ENCODE assay signal across 8 cellular contexts in genomic region chr9:127347831-127348699, GRCh38. TPM values are rescaled to one million over a fixed set of nuclear protein-coding genes. Genes with fewer than 3 reads are reported as not detected.
A peak's percentile ranks its signal among the peaks of the same experiment; 100 is the strongest.
DNase-seq lines count a peak whose midpoint lies in the region; ATAC-seq and TF ChIP-seq lines count a peak whose summit lies in the region.

No MANE protein-coding gene starts in this region.

- H3K4me1 ChIP-seq in right atrium auricular region = peaks cover 0 to 9% of the 10 kb centered on the region in 2 donors
- H3K4me1 ChIP-seq in aorta (ENCODE audit: control insufficient read depth in 1 of 2, insufficient read depth in 2 of 2, low read length in 2 of 2) = peaks cover 0 to 2% of the 10 kb centered on the region in 2 donors
- no peaks in the 10 kb centered on the region for H3K4me1 ChIP-seq in HAP-1

- TF ChIP-seq CTCF in right atrium auricular region (IDR thresholded peaks at IDR 0.05) (peak in 1 of 2 donors; percentile 66), foreskin fibroblast (IDR thresholded peaks at IDR 0.05; ENCODE audit: low read depth, low read length) (peak; percentile 71)

- intact Hi-C loops in left cardiac atrium (cut with DNase I) = loop anchor here in 1 of 2 donors (2.0 to 5.0 kb wide), 2 partner anchors 36 to 133 kb away; no protein-coding TSS in a partner anchor
- intact Hi-C loops in aorta (cut with DNase I) = loop anchor here (5.0 kb wide), 1 partner anchor 131 kb away; no protein-coding TSS in a partner anchor

- peaks cover 9% of the 10 kb centered on the region for H3K36me3 ChIP-seq in right atrium auricular region
- H3K36me3 ChIP-seq in aorta (ENCODE audit: control insufficient read depth in 1 of 2, insufficient read depth in 2 of 2, low read length in 1 of 2) = peaks cover 0 to 2% of the 10 kb centered on the region in 2 donors
- H3K36me3 ChIP-seq in HAP-1 (replicated peaks) = peaks cover 9% of the 10 kb centered on the region

- H3K27me3 ChIP-seq in right atrium auricular region (no peaks in the 10 kb centered on the region), aorta (ENCODE audit: control insufficient read depth in 1 of 2, insufficient read depth in 2 of 2, low read length in 1 of 2) (no peaks in the 10 kb centered on the region), HAP-1 (ENCODE audit: low read depth) (no peaks in the 10 kb centered on the region)

- H3K4me3 ChIP-seq in right atrium auricular region (no peak overlapping the region), foreskin fibroblast (ENCODE audit: low read depth in 1 of 2, low read length in 2 of 2) (no peak overlapping the region), aorta (ENCODE audit: low read length in 2 of 2) (no peak overlapping the region), HAP-1 (no peak overlapping the region)

- no peak overlapping the region for H3K27ac ChIP-seq in right atrium auricular region
- H3K27ac ChIP-seq in aorta (ENCODE audit: low read depth in 1 of 2, low read length in 2 of 2) = no peak overlapping the region

- DNase-seq in left cardiac atrium (no peak), right atrium auricular region (ENCODE audit: low spot score) (no peak), RPMI7951 (ENCODE audit: low read depth) (peak; percentile 53), foreskin fibroblast (peak; percentile 66 to 73), aorta (no peak), HAP-1 (ENCODE audit: low spot score in 2 of 2) (no peak)

- in situ Hi-C loops in HAP-1 (cut with MboI; ENCODE audit: low sequenced_read_pairs) = no loop called here

- ATAC-seq in left cardiac atrium (peak; percentile 61 to 91), aorta (ENCODE audit: low FRiP score) (peak; percentile 71), HG02885 (IDR thresholded peaks at IDR 0.05; ENCODE audit: poor library complexity, unreplicated experiment) (no peak), HG02884 (IDR thresholded peaks at IDR 0.05; ENCODE audit: unreplicated experiment) (no peak)

- WGBS in aorta, 2 donors = 65% methylated on average over 7 of the region's 7 CpGs

- H3K9me3 ChIP-seq in right atrium auricular region = no peaks in the 10 kb centered on the region
- no peaks in the 10 kb centered on the region for H3K9me3 ChIP-seq in aorta (ENCODE audit: control insufficient read depth, low read length)
- H3K9me3 ChIP-seq in HAP-1 = no peaks in the 10 kb centered on the region

RNA-seq across cellular contexts. Expression of gene SLC2A8, which starts 48.9 kb away (rescaled TPM):
- total RNA-seq in left cardiac atrium (10 to 100 TPM; 12.1 to 16.1 TPM), right atrium auricular region (10 to 100 TPM; 19.2 to 19.8 TPM), aorta (10 to 100 TPM; 15.3 to 21.0 TPM)
- 23.8 and 25.9 TPM in 2 replicates for total RNA-seq in RPMI7951 (2014; rRNA removed; shearing (Covaris generic))
- polyA plus RNA-seq in aorta = 10 to 100 TPM in 1 of 2 donors, 1 to 10 TPM in 1; 9.9 to 30.5 TPM

Comparison
In these comparisons a context has a peak if more than half of its experiments do, and no peak if none do; other contexts are left out.
1. ATAC-seq: peak in left cardiac atrium (2 of 2) and aorta (single experiment); none in HG02885 (single experiment) and HG02884 (single experiment).
2. DNase-seq: peak in RPMI7951 (single experiment) and foreskin fibroblast (2 of 2); none in left cardiac atrium (single experiment), right atrium auricular region (single experiment), aorta (0 of 2) and HAP-1 (0 of 2).